ENCODE assay signal across 8 cellular contexts in genomic region chr20:5714261-5715041, GRCh38. TPM values are rescaled to one million over a fixed set of nuclear protein-coding genes. Genes with fewer than 3 reads are reported as not detected.
DNase-seq lines count a peak whose midpoint lies in the region; ATAC-seq and TF ChIP-seq lines count a peak whose summit lies in the region.

No MANE protein-coding gene starts in this region.

- H3K9me3 ChIP-seq in left lung = peaks cover 0 to 3% of the 10 kb centered on the region in 2 donors
- H3K9me3 ChIP-seq in thyroid gland = no peaks in the 10 kb centered on the region

- no peak for TF ChIP-seq POLR2A in thyroid gland (IDR thresholded peaks at IDR 0.05)

- H3K27ac ChIP-seq in left lung (no peak overlapping the region), thyroid gland (no peak overlapping the region)

- peaks cover 0 to 5% of the 10 kb centered on the region in 2 donors for H3K4me1 ChIP-seq in left lung
- H3K4me1 ChIP-seq in thyroid gland = peaks cover 0 to 5% of the 10 kb centered on the region in 2 donors

- no peaks in the 10 kb centered on the region for H3K36me3 Mint-ChIP-seq in activated T-helper 2 cell treated with anti-CD3 and anti-CD28 coated beads, Interferon-gamma antibody, Interleukin-2, Interleukin-4, amounts not matched to agents 10 μg/mL and 5 μg/mL and 100 μg/mL, durations not matched to agents 14 hours and 24 hours and 36 hours (ENCODE audit: low read depth)

- ATAC-seq in left lung = peak; percentile 68

- H3K9me3 Mint-ChIP-seq in activated T-helper 2 cell treated with anti-CD3 and anti-CD28 coated beads, Interferon-gamma antibody, Interleukin-2, Interleukin-4, amounts not matched to agents 10 μg/mL and 5 μg/mL and 100 μg/mL, durations not matched to agents 14 hours and 24 hours and 36 hours = peaks cover 8% of the 10 kb centered on the region

- H3K4me3 Mint-ChIP-seq in activated T-helper 2 cell treated with anti-CD3 and anti-CD28 coated beads, Interferon-gamma antibody, Interleukin-2, Interleukin-4, amounts not matched to agents 10 μg/mL and 5 μg/mL and 100 μg/mL, durations not matched to agents 14 hours and 24 hours and 36 hours (ENCODE audit: low read depth) = no peak overlapping the region

- DNase-seq in COLO829 (ENCODE audit: low spot score) = peak; percentile 35
- DNase-seq in NCI-H510A (lab: John Stamatoyannopoulos, UW) = peak; percentile 53
- peak; percentile 61 for DNase-seq in activated T-helper 2 cell treated with anti-CD3 and anti-CD28 coated beads, Interferon-gamma antibody, Interleukin-2, Interleukin-4, amounts not matched to agents 10 μg/mL and 5 μg/mL and 100 μg/mL, durations not matched to agents 14 hours and 24 hours and 36 hours (ENCODE audit: low spot score)
- no peak for DNase-seq in left lung
- peak; percentile 9 to 15 for DNase-seq in thyroid gland
- DNase-seq in AG20443 (ENCODE audit: low spot score) = no peak
- no peak for DNase-seq in NOMO-1 treated with DMSO at 0.1 percent for 48 hours (lab: John Stamatoyannopoulos, UW; ENCODE audit: unreplicated experiment)
- no peak for DNase-seq in NCI-H187 (lab: John Stamatoyannopoulos, UW)

- peaks cover 17% of the 10 kb centered on the region for H3K4me1 Mint-ChIP-seq in activated T-helper 2 cell treated with anti-CD3 and anti-CD28 coated beads, Interferon-gamma antibody, Interleukin-2, Interleukin-4, amounts not matched to agents 10 μg/mL and 5 μg/mL and 100 μg/mL, durations not matched to agents 14 hours and 24 hours and 36 hours (ENCODE audit: low read depth)

- peak overlapping the region; percentile 49 for H3K27ac Mint-ChIP-seq in activated T-helper 2 cell treated with anti-CD3 and anti-CD28 coated beads, Interferon-gamma antibody, Interleukin-2, Interleukin-4, amounts not matched to agents 10 μg/mL and 5 μg/mL and 100 μg/mL, durations not matched to agents 14 hours and 24 hours and 36 hours

- TF ChIP-seq CTCF in left lung (IDR thresholded peaks at IDR 0.05) (no peak), thyroid gland (IDR thresholded peaks at IDR 0.05) (no peak)

- no peaks in the 10 kb centered on the region for H3K27me3 Mint-ChIP-seq in activated T-helper 2 cell treated with anti-CD3 and anti-CD28 coated beads, Interferon-gamma antibody, Interleukin-2, Interleukin-4, amounts not matched to agents 10 μg/mL and 5 μg/mL and 100 μg/mL, durations not matched to agents 14 hours and 24 hours and 36 hours (ENCODE audit: low read depth)

- intact Hi-C loops in activated T-helper 2 cell treated with anti-CD3 and anti-CD28 coated beads, Interferon-gamma antibody, Interleukin-2, Interleukin-4, amounts not matched to agents 10 μg/mL and 5 μg/mL and 100 μg/mL, durations not matched to agents 14 hours and 24 hours and 36 hours (cut with micrococcal nuclease) = loop anchor here (1.0 kb wide), 2 partner anchors 36 to 40 kb away; partner anchors contain the start of gene SHLD1
- intact Hi-C loops in left lung (cut with DNase I) = no loop called here
- intact Hi-C loops in thyroid gland (cut with DNase I) = no loop called here

- H3K36me3 ChIP-seq in left lung = no peaks in the 10 kb centered on the region
- no peaks in the 10 kb centered on the region for H3K36me3 ChIP-seq in thyroid gland

- no peak overlapping the region for H3K4me3 ChIP-seq in left lung
- no peak overlapping the region for H3K4me3 ChIP-seq in thyroid gland (replicated peaks in 1 of 3)

- WGBS in thyroid gland, 2 donors = 52 to 69% methylated on average over 4 of the region's 4 CpGs

- H3K27me3 ChIP-seq in left lung = no peaks in the 10 kb centered on the region
- H3K27me3 ChIP-seq in thyroid gland = no peaks in the 10 kb centered on the region

RNA-seq across cellular contexts. Expression of gene SHLD1, which starts 35.8 kb away (rescaled TPM):
- total RNA-seq in activated T-helper 2 cell treated with anti-CD3 and anti-CD28 coated beads, Interferon-gamma antibody, Interleukin-2, Interleukin-4, amounts not matched to agents 10 μg/mL and 5 μg/mL and 100 μg/mL, durations not matched to agents 14 hours and 24 hours and 36 hours = 11.0 and 11.8 TPM in 2 replicates
- total RNA-seq in left lung (1 to 10 TPM; 5.4 to 6.8 TPM), thyroid gland (10 to 100 TPM in 1 of 4 donors, 1 to 10 TPM in 3; 4.0 to 11.7 (median 4.7) TPM)

Comparison
In these comparisons a context has a peak if more than half of its experiments do, and no peak if none do; other contexts are left out.
1. DNase-seq: peak in COLO829 (single experiment), NCI-H510A (single experiment), activated T-helper 2 cell treated with anti-CD3 and anti-CD28 coated beads, Interferon-gamma antibody, Interleukin-2, Interleukin-4, amounts not matched to agents 10 μg/mL and 5 μg/mL and 100 μg/mL, durations not matched to agents 14 hours and 24 hours and 36 hours (single experiment) and thyroid gland (2 of 2); none in left lung (0 of 2), AG20443 (single experiment), NOMO-1 treated with DMSO at 0.1 percent for 48 hours (single experiment) and NCI-H187 (0 of 2).